ENCODE assay signal across 9 cellular contexts in genomic region chr6:54244430-54244829, GRCh38.
A peak's percentile ranks its signal among the peaks of the same experiment; 100 is the strongest.
DNase-seq lines count a peak whose midpoint lies in the region; ATAC-seq and TF ChIP-seq lines count a peak whose summit lies in the region.
"Had no signal": no experiment of that assay in that cellular context is flagged by ENCODE, and none has a peak within 500 bp of the region (broad histone marks: within the 10 kb centered on the region; RNA-seq: fewer than 3 reads in every experiment).

No MANE protein-coding gene starts in this region.

- no peaks in the 10 kb centered on the region for H4K20me1 ChIP-seq in DND-41 (ENCODE audit: insufficient read depth, low read length)
- no peaks in the 10 kb centered on the region for H4K20me1 ChIP-seq in Karpas-422 (ENCODE audit: insufficient read depth, low read depth, low read length)

- H3K36me3 ChIP-seq in DND-41 (ENCODE audit: insufficient read depth, low read length) (no peaks in the 10 kb centered on the region), Karpas-422 (ENCODE audit: insufficient read depth, low read length) (no peaks in the 10 kb centered on the region), body of pancreas (replicated peaks in 1 of 2; ENCODE audit: insufficient read depth in 1 of 2, low read depth in 2 of 2) (no peaks in the 10 kb centered on the region)

- H3K9ac ChIP-seq in DND-41 (ENCODE audit: low read depth, low read length): no peak overlapping the region
- H3K9ac ChIP-seq in Karpas-422 (ENCODE audit: low read length): no peak overlapping the region

- H3K27ac ChIP-seq in DND-41 (ENCODE audit: low read length) (no peak overlapping the region), Karpas-422 (ENCODE audit: low read length) (no peak overlapping the region), body of pancreas (no peak overlapping the region)

- TF ChIP-seq CTCF in DND-41 (IDR thresholded peaks at IDR 0.05; ENCODE audit: borderline replicate concordance, extremely low read depth, low read length, poor library complexity, severe bottlenecking): peak; percentile 50
- TF ChIP-seq CTCF in body of pancreas (IDR thresholded peaks at IDR 0.05): peak in 6 of 7 experiments; percentile 14 to 38 (median 32)

- H3K9me3 ChIP-seq in DND-41 (ENCODE audit: insufficient read depth, low read length, severe bottlenecking): no peaks in the 10 kb centered on the region
- no peaks in the 10 kb centered on the region for H3K9me3 ChIP-seq in Karpas-422 (ENCODE audit: low read length)
- H3K9me3 ChIP-seq in body of pancreas: no peaks in the 10 kb centered on the region

- H3K4me3 ChIP-seq in DND-41 (ENCODE audit: low read depth in 1 of 2, low read length in 2 of 2) (no peak overlapping the region), Karpas-422 (ENCODE audit: low read length) (no peak overlapping the region), body of pancreas (no peak overlapping the region)

- no peak for DNase-seq in DND-41
- peak; percentile 59 for DNase-seq in Karpas-422
- no peak for DNase-seq in body of pancreas
- peak; percentile 13 for DNase-seq in midbrain (lab: John Stamatoyannopoulos, UW)
- no peak for DNase-seq in DMS114 treated with DMSO at 0.1 percent for 48 hours (lab: John Stamatoyannopoulos, UW; ENCODE audit: unreplicated experiment)
- DNase-seq in NCI-H226: no peak
- DNase-seq: activated naive CD8-positive, alpha-beta T cell treated with anti-CD3 and anti-CD28 coated beads, Interleukin-2, amount 10 ng/mL, durations not matched to agents 7 days and 5 days had no signal

- TF ChIP-seq POLR2A in body of pancreas (IDR thresholded peaks at IDR 0.05): no peak

- H3K9me2 ChIP-seq in Karpas-422 (replicated peaks; ENCODE audit: insufficient read depth, low read length): no peaks in the 10 kb centered on the region

- H3K4me1 ChIP-seq in DND-41 (ENCODE audit: insufficient read depth, low read length): no peaks in the 10 kb centered on the region
- H3K4me1 ChIP-seq in Karpas-422 (ENCODE audit: low read length): no peaks in the 10 kb centered on the region
- H3K4me1 ChIP-seq in body of pancreas: no peaks in the 10 kb centered on the region

- 28% methylated on average over 1 of the region's 1 CpG for WGBS in body of pancreas, 2 donors

- no peak overlapping the region for H2AFZ ChIP-seq in DND-41 (ENCODE audit: low read depth, low read length)
- no peak overlapping the region for H2AFZ ChIP-seq in Karpas-422 (ENCODE audit: low read length)

- ATAC-seq in DND-41 (ENCODE audit: insufficient read depth, low read depth) (no peak), body of pancreas (no peak), GM18873 (IDR thresholded peaks at IDR 0.05; ENCODE audit: low FRiP score, unreplicated experiment) (no peak), GM21381 (IDR thresholded peaks at IDR 0.05; ENCODE audit: unreplicated experiment) (no peak)

- H3K4me2 ChIP-seq in DND-41 (ENCODE audit: insufficient read depth, low read length) (no peak overlapping the region), Karpas-422 (ENCODE audit: low read depth, low read length, poor library complexity, severe bottlenecking) (no peak overlapping the region)

- intact Hi-C loops in body of pancreas (cut with DNase I): no loop called here

- H3K79me2 ChIP-seq in DND-41 (ENCODE audit: insufficient read depth, low read length) (no peaks in the 10 kb centered on the region), Karpas-422 (ENCODE audit: low read length) (no peaks in the 10 kb centered on the region)

- H3K27me3 ChIP-seq in DND-41 (ENCODE audit: insufficient read depth, low read length, poor library complexity) (peaks cover 8% of the 10 kb centered on the region), Karpas-422 (ENCODE audit: low read length) (no peaks in the 10 kb centered on the region), body of pancreas (no peaks in the 10 kb centered on the region)

Comparison
In these comparisons a context has a peak if more than half of its experiments do, and no peak if none do; other contexts are left out.
1. DNase-seq: peak in Karpas-422 (single experiment) and midbrain (single experiment); none in DND-41 (single experiment), body of pancreas (0 of 4), DMS114 treated with DMSO at 0.1 percent for 48 hours (single experiment) and NCI-H226 (single experiment).